In the genomic region with DNA sequence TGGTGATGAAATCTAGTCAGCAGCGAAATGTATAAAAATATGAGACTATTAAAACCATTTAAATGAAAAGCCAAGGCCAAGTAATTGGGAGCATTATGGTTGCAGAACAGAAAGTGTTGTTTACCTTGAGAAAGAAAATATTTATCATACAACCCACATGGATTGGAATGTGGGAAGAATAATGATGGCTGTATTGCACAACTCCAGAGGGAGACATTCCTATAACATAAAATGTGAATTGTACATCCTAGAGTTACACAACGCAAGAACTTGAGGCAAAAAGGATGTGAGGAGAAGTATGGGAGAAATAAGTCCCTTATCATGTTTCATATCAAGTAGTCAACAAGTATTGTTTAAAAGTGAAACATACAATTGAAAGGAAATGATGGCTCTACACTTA, we compare ENCODE assay signal across 17 cellular contexts.
A peak's percentile ranks its signal among the peaks of the same experiment; 100 is the strongest.
DNase-seq lines count a peak whose midpoint lies in the region; ATAC-seq, FAIRE-seq and TF ChIP-seq lines count a peak whose summit lies in the region.
"Had no signal": no experiment of that assay in that cellular context is flagged by ENCODE, and none has a peak within 500 bp of the region (broad histone marks: within the 10 kb centered on the region; RNA-seq: fewer than 3 reads in every experiment).

No MANE protein-coding gene starts in this region.

- no peak for TF ChIP-seq POLR2A in HepG2 (IDR thresholded peaks at IDR 0.05; ENCODE audit: insufficient read depth in 1 of 2, low read depth in 2 of 2, low read length in 2 of 2)
- no peak for TF ChIP-seq POLR2A in right lobe of liver (IDR thresholded peaks at IDR 0.05)

- H3K9me3 ChIP-seq in HepG2 (ENCODE audit: low read length) (no peaks in the 10 kb centered on the region), right lobe of liver (no peaks in the 10 kb centered on the region)
- H3K9me3 ChIP-seq: BLaER1 treated with 17β-estradiol and CSF1 and Interleukin-3, amounts not matched to agents 10 nM and 100 nM had no signal

- H3K9ac ChIP-seq in HepG2 (ENCODE audit: insufficient read depth, low read depth, low read length), result no peak overlapping the region
- H3K9ac ChIP-seq: BLaER1 treated with 17β-estradiol and CSF1 and Interleukin-3, amounts not matched to agents 10 nM and 100 nM; GM23248 had no signal

- H3K27me3 ChIP-seq in HepG2 (ENCODE audit: control insufficient read depth in 1 of 2, insufficient read depth in 2 of 2, low read length in 2 of 2) (no peaks in the 10 kb centered on the region), right lobe of liver (no peaks in the 10 kb centered on the region)
- H3K27me3 ChIP-seq: BLaER1 treated with 17β-estradiol and CSF1 and Interleukin-3, amounts not matched to agents 10 nM and 100 nM had no signal

- in situ Hi-C loops in HepG2 (cut with HindIII; ENCODE audit: extremely low pct_ligation_motif_present, low pct_unique_long_range_greater_than_20kb), result loop anchor here (25.0 kb wide), 1 partner anchor 1024 kb away; no protein-coding TSS in a partner anchor

- TF ChIP-seq RAD21 in HepG2 (CRISPR knock-in tag; IDR thresholded peaks at IDR 0.05), result no peak

- no TSS peak for BruUV-seq in HepG2 (replicated peaks; lab: Mats Ljungman, UMichigan)

- TF ChIP-seq CTCF in HepG2 (CRISPR knock-in tag; IDR thresholded peaks at IDR 0.05), result no peak
- TF ChIP-seq CTCF in right lobe of liver (IDR thresholded peaks at IDR 0.05), result no peak
- TF ChIP-seq CTCF in fibroblast of villous mesenchyme (IDR thresholded peaks at IDR 0.05; ENCODE audit: insufficient read depth, low read depth, low read length), result no peak

- no peaks in the 10 kb centered on the region for H3K36me3 ChIP-seq in HepG2 (replicated peaks in 1 of 2; ENCODE audit: control insufficient read depth in 1 of 2, insufficient read depth in 2 of 2, low read length in 2 of 2)
- no peaks in the 10 kb centered on the region for H3K36me3 ChIP-seq in right lobe of liver
- H3K36me3 ChIP-seq: BLaER1 treated with 17β-estradiol and CSF1 and Interleukin-3, amounts not matched to agents 10 nM and 100 nM had no signal

- FAIRE-seq in HepG2 (lab: Jason Lieb, UNC), result no peak
- FAIRE-seq: GM12878, GM18507, HTR-8/SVneo had no signal

- H3K27ac ChIP-seq in HepG2 (ENCODE audit: extremely low read length, insufficient read depth, low read length), result no peak overlapping the region
- H3K27ac ChIP-seq in right lobe of liver, result no peak overlapping the region
- H3K27ac ChIP-seq: BLaER1 treated with 17β-estradiol and CSF1 and Interleukin-3, amounts not matched to agents 10 nM and 100 nM; GM23248 had no signal

- H2AFZ ChIP-seq in HepG2 (ENCODE audit: low read length), result no peak overlapping the region
- H2AFZ ChIP-seq: GM23248 had no signal

- ATAC-seq in HepG2 (no peak), right lobe of liver (no peak), HG03342 (IDR thresholded peaks at IDR 0.05; ENCODE audit: unreplicated experiment) (no peak)
- ATAC-seq: GM12878 had no signal

- H3K4me2 ChIP-seq in HepG2 (ENCODE audit: low read depth, low read length), result no peak overlapping the region
- H3K4me2 ChIP-seq: BLaER1 treated with 17β-estradiol and CSF1 and Interleukin-3, amounts not matched to agents 10 nM and 100 nM had no signal

- no peaks in the 10 kb centered on the region for H3K4me1 ChIP-seq in HepG2 (ENCODE audit: insufficient read depth, low read length)
- no peaks in the 10 kb centered on the region for H3K4me1 ChIP-seq in right lobe of liver
- H3K4me1 ChIP-seq: BLaER1 treated with 17β-estradiol and CSF1 and Interleukin-3, amounts not matched to agents 10 nM and 100 nM had no signal

- H3K4me3 ChIP-seq in HepG2 (replicated peaks in 1 of 3; ENCODE audit: insufficient read depth in 1 of 3, low read depth in 2 of 3, low read length in 3 of 3) (no peak overlapping the region), right lobe of liver (no peak overlapping the region), fibroblast of villous mesenchyme (ENCODE audit: low read depth, low read length) (no peak overlapping the region)
- H3K4me3 ChIP-seq: BLaER1 treated with 17β-estradiol and CSF1 and Interleukin-3, amounts not matched to agents 10 nM and 100 nM; GM12878; GM23248 had no signal

- no peak for DNase-seq in HepG2 (ENCODE audit: low spot score)
- no peak for DNase-seq in right lobe of liver
- peak; percentile 77 for DNase-seq in amniotic epithelial cell (ENCODE audit: low read depth)
- DNase-seq in fibroblast of villous mesenchyme (ENCODE audit: low read depth), result peak; percentile 8
- no peak for DNase-seq in NCI-H526 treated with DMSO at 0.1 percent for 48 hours (lab: John Stamatoyannopoulos, UW)
- no peak for DNase-seq in NCI-H1694 treated with DMSO at 0.1 percent for 48 hours (lab: John Stamatoyannopoulos, UW)
- DNase-seq: ACHN; CD4-positive, CD25-positive, alpha-beta regulatory T cell; DMS53; GM23248; H9; KBM-7 had no signal

- H3K79me2 ChIP-seq in HepG2 (ENCODE audit: insufficient read depth, low read length), result no peaks in the 10 kb centered on the region

- WGBS in HepG2 (ENCODE audit: low lambda C conversion rate), result 1% methylated on average over 2 of the region's 2 CpGs
- WGBS in right lobe of liver (ENCODE audit: insufficient coverage, low coverage, low lambda C conversion rate, missing lambda C conversion rate), result 88% methylated on average over 2 of the region's 2 CpGs

- POLR2A ChIA-PET in HepG2 (lab: Yijun Ruan, JAX), result no interaction called here

- CTCF ChIA-PET in HepG2 (lab: Yijun Ruan, JAX; ENCODE audit: low intra/inter-chr PET ratio, low total read pairs), result no interaction called here

- intact Hi-C loops in HepG2 (cut with micrococcal nuclease; ENCODE audit: unreplicated experiment), result no loop called here
- intact Hi-C loops in right lobe of liver (cut with DNase I), result no loop called here

- TF ChIP-seq EP300 in HepG2 (IDR thresholded peaks at IDR 0.05; ENCODE audit: low read depth in 2 of 2, low read length in 2 of 2), result no peak
- TF ChIP-seq EP300 in HepG2 (CRISPR knock-in tag; IDR thresholded peaks at IDR 0.05; ENCODE audit: borderline replicate concordance), result no peak

- H4K20me1 ChIP-seq in HepG2 (ENCODE audit: insufficient read depth, low read length), result no peaks in the 10 kb centered on the region
- H4K20me1 ChIP-seq: BLaER1 treated with 17β-estradiol and CSF1 and Interleukin-3, amounts not matched to agents 10 nM and 100 nM had no signal

TF ChIP-seq in HepG2, 621 proteins besides CTCF, POLR2A, EP300 and RAD21:
- peak; percentile 47 for TF ChIP-seq CEBPB (IDR thresholded peaks at IDR 0.05; ENCODE audit: borderline replicate concordance, low read depth, low read length)
- TF ChIP-seq, protein P1, sequence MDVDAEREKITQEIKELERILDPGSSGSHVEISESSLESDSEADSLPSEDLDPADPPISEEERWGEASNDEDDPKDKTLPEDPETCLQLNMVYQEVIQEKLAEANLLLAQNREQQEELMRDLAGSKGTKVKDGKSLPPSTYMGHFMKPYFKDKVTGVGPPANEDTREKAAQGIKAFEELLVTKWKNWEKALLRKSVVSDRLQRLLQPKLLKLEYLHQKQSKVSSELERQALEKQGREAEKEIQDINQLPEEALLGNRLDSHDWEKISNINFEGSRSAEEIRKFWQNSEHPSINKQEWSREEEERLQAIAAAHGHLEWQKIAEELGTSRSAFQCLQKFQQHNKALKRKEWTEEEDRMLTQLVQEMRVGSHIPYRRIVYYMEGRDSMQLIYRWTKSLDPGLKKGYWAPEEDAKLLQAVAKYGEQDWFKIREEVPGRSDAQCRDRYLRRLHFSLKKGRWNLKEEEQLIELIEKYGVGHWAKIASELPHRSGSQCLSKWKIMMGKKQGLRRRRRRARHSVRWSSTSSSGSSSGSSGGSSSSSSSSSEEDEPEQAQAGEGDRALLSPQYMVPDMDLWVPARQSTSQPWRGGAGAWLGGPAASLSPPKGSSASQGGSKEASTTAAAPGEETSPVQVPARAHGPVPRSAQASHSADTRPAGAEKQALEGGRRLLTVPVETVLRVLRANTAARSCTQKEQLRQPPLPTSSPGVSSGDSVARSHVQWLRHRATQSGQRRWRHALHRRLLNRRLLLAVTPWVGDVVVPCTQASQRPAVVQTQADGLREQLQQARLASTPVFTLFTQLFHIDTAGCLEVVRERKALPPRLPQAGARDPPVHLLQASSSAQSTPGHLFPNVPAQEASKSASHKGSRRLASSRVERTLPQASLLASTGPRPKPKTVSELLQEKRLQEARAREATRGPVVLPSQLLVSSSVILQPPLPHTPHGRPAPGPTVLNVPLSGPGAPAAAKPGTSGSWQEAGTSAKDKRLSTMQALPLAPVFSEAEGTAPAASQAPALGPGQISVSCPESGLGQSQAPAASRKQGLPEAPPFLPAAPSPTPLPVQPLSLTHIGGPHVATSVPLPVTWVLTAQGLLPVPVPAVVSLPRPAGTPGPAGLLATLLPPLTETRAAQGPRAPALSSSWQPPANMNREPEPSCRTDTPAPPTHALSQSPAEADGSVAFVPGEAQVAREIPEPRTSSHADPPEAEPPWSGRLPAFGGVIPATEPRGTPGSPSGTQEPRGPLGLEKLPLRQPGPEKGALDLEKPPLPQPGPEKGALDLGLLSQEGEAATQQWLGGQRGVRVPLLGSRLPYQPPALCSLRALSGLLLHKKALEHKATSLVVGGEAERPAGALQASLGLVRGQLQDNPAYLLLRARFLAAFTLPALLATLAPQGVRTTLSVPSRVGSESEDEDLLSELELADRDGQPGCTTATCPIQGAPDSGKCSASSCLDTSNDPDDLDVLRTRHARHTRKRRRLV (CRISPR knock-in tag; IDR thresholded peaks at IDR 0.05), result no peak
TF ChIP-seq in HepG2: peak in this region for 1.

Comparison
In these comparisons a context has a peak if more than half of its experiments do, and no peak if none do; other contexts are left out.
1. DNase-seq: peak in amniotic epithelial cell (single experiment) and fibroblast of villous mesenchyme (single experiment); none in HepG2 (single experiment), right lobe of liver (0 of 3), NCI-H526 treated with DMSO at 0.1 percent for 48 hours (single experiment) and NCI-H1694 treated with DMSO at 0.1 percent for 48 hours (single experiment).